Comparison of ENCODE assay signal across 17 cellular contexts in the genomic region with DNA sequence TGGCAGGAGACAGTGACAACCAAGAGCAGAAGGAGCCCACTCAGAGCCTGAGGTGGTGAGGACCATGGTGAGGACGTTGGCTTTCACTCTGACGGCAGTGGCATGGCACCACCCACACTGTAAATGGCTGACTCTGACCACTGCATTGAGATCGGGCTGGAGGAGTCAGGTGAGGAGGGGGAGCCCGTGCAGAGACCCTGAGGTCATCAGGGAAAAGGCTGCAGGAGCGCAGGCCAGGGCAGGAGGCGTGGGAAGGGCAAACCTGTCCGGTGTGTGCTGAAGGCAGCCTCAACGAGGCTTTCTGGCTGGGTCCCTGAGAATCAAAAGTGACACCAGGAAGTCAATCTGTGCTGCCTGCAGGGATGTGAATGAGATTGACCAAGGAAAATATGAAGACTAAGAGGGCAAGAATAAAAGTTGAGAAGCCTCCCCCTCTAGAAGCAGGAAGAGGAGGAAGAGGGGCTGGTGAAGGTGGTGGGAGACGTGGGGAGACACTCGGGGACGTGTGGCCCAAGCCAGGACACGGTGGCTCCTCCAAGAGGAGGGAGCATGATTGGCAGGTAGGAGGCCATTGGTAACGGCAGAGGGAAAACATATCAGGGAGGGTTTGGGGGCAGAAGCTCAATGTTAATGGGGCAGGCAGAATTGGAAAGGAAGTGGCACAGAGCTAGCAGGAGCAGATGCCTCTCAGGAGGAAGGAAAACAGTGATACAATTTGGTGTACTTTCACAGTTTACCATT. TPM values are rescaled to one million over a fixed set of nuclear protein-coding genes. Genes with fewer than 3 reads are reported as not detected.
DNase-seq lines count a peak whose midpoint lies in the region; ATAC-seq and TF ChIP-seq lines count a peak whose summit lies in the region.
"Had no signal": no experiment of that assay in that cellular context is flagged by ENCODE, and none has a peak within 500 bp of the region (broad histone marks: within the 10 kb centered on the region; RNA-seq: fewer than 3 reads in every experiment).

No MANE protein-coding gene starts in this region.

- H3K9me3 Mint-ChIP-seq in Calu3 (ENCODE audit: low read depth, unreplicated experiment) (no peaks in the 10 kb centered on the region), endothelial cell (ENCODE audit: unreplicated experiment) (no peaks in the 10 kb centered on the region), type B pancreatic cell (no peaks in the 10 kb centered on the region)
- H3K9me3 Mint-ChIP-seq: CD8-positive, alpha-beta memory T cell had no signal

- H4K20me1 ChIP-seq in HCT116 (ENCODE audit: insufficient read depth): no peaks in the 10 kb centered on the region
- no peaks in the 10 kb centered on the region for H4K20me1 ChIP-seq in PC-9 (ENCODE audit: insufficient read depth)

- H3K27ac ChIP-seq in HCT116 (ENCODE audit: low read depth, low read length) (no peak overlapping the region), PC-9 (no peak overlapping the region), right atrium auricular region (no peak overlapping the region)

- RAD21 ChIA-PET in HCT116 (lab: Charles Lee; ENCODE audit: low non-redundant PET in 1 of 2, low total read pairs in 2 of 2, uncharacterized antibody in 2 of 2, unreplicated experiment in 2 of 2): no interaction called here

- H3K36me3 Mint-ChIP-seq in Calu3 (ENCODE audit: insufficient read depth, unreplicated experiment) (peaks cover 4% of the 10 kb centered on the region), endothelial cell (ENCODE audit: low read depth, unreplicated experiment) (peaks cover 5% of the 10 kb centered on the region), type B pancreatic cell (no peaks in the 10 kb centered on the region)
- H3K36me3 Mint-ChIP-seq: CD8-positive, alpha-beta memory T cell had no signal

- H2AFZ ChIP-seq in HCT116 (ENCODE audit: low read depth, low read length, poor library complexity, severe bottlenecking) (no peak overlapping the region), PC-9 (no peak overlapping the region)

- peak; percentile 52 for ATAC-seq in HCT116
- no peak for ATAC-seq in HG02642 (IDR thresholded peaks at IDR 0.05; ENCODE audit: poor library complexity, unreplicated experiment)

- no peaks in the 10 kb centered on the region for H3K79me2 ChIP-seq in HCT116 (ENCODE audit: insufficient read depth, low read length)
- H3K79me2 ChIP-seq in PC-9 (ENCODE audit: low read depth): no peaks in the 10 kb centered on the region

- no peaks in the 10 kb centered on the region for H3F3A ChIP-seq in PC-9 (ENCODE audit: insufficient read depth, low read depth)

- H3K4me1 ChIP-seq in HCT116 (ENCODE audit: control insufficient read depth in 1 of 2, insufficient read depth in 2 of 2, low read length in 2 of 2) (no peaks in the 10 kb centered on the region), PC-9 (replicated peaks; ENCODE audit: insufficient read depth) (no peaks in the 10 kb centered on the region), right atrium auricular region (no peaks in the 10 kb centered on the region)
- H3K4me1 ChIP-seq: Caco-2, HAP-1 had no signal

- no peak for TF ChIP-seq CTCF in Calu3 (IDR thresholded peaks at IDR 0.05; ENCODE audit: unreplicated experiment)
- no peak for TF ChIP-seq CTCF in HCT116 (IDR thresholded peaks at IDR 0.05 in 2 of 3, conservative IDR thresholded peaks at IDR 0.05 in 1 of 3; ENCODE audit: borderline replicate concordance in 1 of 3, insufficient read depth in 1 of 3, low read depth in 2 of 3, low read length in 2 of 3)
- TF ChIP-seq CTCF in PC-9 (conservative IDR thresholded peaks at IDR 0.05): no peak
- TF ChIP-seq CTCF in endothelial cell (IDR thresholded peaks at IDR 0.05; ENCODE audit: unreplicated experiment): no peak
- TF ChIP-seq CTCF in right atrium auricular region (IDR thresholded peaks at IDR 0.05): no peak
- TF ChIP-seq CTCF in type B pancreatic cell (conservative IDR thresholded peaks at IDR 0.05): no peak

- CTCF ChIA-PET in Calu3 (lab: Charles Lee): no interaction called here
- CTCF ChIA-PET in HCT116 (lab: Charles Lee): no interaction called here
- CTCF ChIA-PET in PC-9 (lab: Charles Lee): no interaction called here

- H3K36me3 ChIP-seq in HCT116 (ENCODE audit: control insufficient read depth in 1 of 2, insufficient read depth in 2 of 2, low read length in 2 of 2) (no peaks in the 10 kb centered on the region), PC-9 (ENCODE audit: low read depth) (no peaks in the 10 kb centered on the region), right atrium auricular region (no peaks in the 10 kb centered on the region)
- H3K36me3 ChIP-seq: HAP-1 had no signal

- BruUV-seq in Calu3 (replicated peaks; lab: Mats Ljungman, UMichigan) (no TSS peak), HCT116 (replicated peaks; lab: Mats Ljungman, UMichigan) (no TSS peak), PC-9 (replicated peaks; lab: Mats Ljungman, UMichigan) (no TSS peak)

- no peak overlapping the region for H3K9ac ChIP-seq in HCT116 (ENCODE audit: low read length)

- H3K4me3 ChIP-seq in HCT116 (replicated peaks in 1 of 2; ENCODE audit: low read depth in 1 of 2, low read length in 2 of 2) (0 out of 4 replicates have a peak overlapping the region, but pooled peaks of 1 of the 2 experiments have one; percentile 8), PC-9 (no peak overlapping the region), right atrium auricular region (no peak overlapping the region)
- H3K4me3 ChIP-seq: HAP-1 had no signal

- H3K27ac Mint-ChIP-seq in Calu3 (ENCODE audit: unreplicated experiment): no peak overlapping the region
- no peak overlapping the region for H3K27ac Mint-ChIP-seq in endothelial cell (ENCODE audit: unreplicated experiment)
- no peak overlapping the region for H3K27ac Mint-ChIP-seq in type B pancreatic cell

- intact Hi-C loops in Calu3 (cut with micrococcal nuclease; ENCODE audit: unreplicated experiment) (no loop called here), HCT116 (cut with micrococcal nuclease) (no loop called here), PC-9 (cut with micrococcal nuclease; ENCODE audit: unreplicated experiment) (no loop called here)

- H3K4me3 Mint-ChIP-seq in Calu3 (ENCODE audit: low read depth, unreplicated experiment): peak overlapping the region; percentile 27
- H3K4me3 Mint-ChIP-seq in endothelial cell (ENCODE audit: unreplicated experiment): peak overlapping the region; percentile 33
- H3K4me3 Mint-ChIP-seq in type B pancreatic cell: no peak overlapping the region
- H3K4me3 Mint-ChIP-seq: CD8-positive, alpha-beta memory T cell had no signal

- H3K4me1 Mint-ChIP-seq in Calu3 (ENCODE audit: low read depth, unreplicated experiment): peaks cover 9% of the 10 kb centered on the region
- peaks cover 8% of the 10 kb centered on the region for H3K4me1 Mint-ChIP-seq in endothelial cell (ENCODE audit: unreplicated experiment)
- peaks cover 5% of the 10 kb centered on the region for H3K4me1 Mint-ChIP-seq in type B pancreatic cell (ENCODE audit: unreplicated experiment)
- H3K4me1 Mint-ChIP-seq: CD8-positive, alpha-beta memory T cell had no signal

- H3K9me2 ChIP-seq in HCT116 (ENCODE audit: insufficient read depth) (no peaks in the 10 kb centered on the region), PC-9 (ENCODE audit: insufficient read depth) (no peaks in the 10 kb centered on the region)

- H3K4me2 ChIP-seq in HCT116 (ENCODE audit: low read length) (peak overlapping the region; percentile 14; the same call in 1 of the 2 replicates), PC-9 (peak overlapping the region; percentile 49; the same call in 1 of the 2 replicates)

- TF ChIP-seq RAD21 in HCT116 (IDR thresholded peaks at IDR 0.05; ENCODE audit: low read depth): no peak

- H3K9me3 ChIP-seq in HCT116 (ENCODE audit: control insufficient read depth in 1 of 2, insufficient read depth in 1 of 2, low read depth in 1 of 2, low read length in 2 of 2) (no peaks in the 10 kb centered on the region), PC-9 (ENCODE audit: insufficient read depth, low read depth) (no peaks in the 10 kb centered on the region), right atrium auricular region (no peaks in the 10 kb centered on the region)
- H3K9me3 ChIP-seq: Caco-2, HAP-1 had no signal

- no peak for TF ChIP-seq POLR2A in HCT116 (IDR thresholded peaks at IDR 0.05; ENCODE audit: borderline replicate concordance, extremely low read depth, insufficient read depth, insufficient read length)

- POLR2A ChIA-PET in HCT116 (lab: Charles Lee) (no interaction called here), PC-9 (lab: Charles Lee; ENCODE audit: unreplicated experiment) (no interaction called here)

- peaks cover 61% of the 10 kb centered on the region for H3K27me3 ChIP-seq in HCT116 (ENCODE audit: insufficient read depth, low read length)
- H3K27me3 ChIP-seq in PC-9 (ENCODE audit: insufficient read depth, low read depth): peaks cover 99% of the 10 kb centered on the region
- H3K27me3 ChIP-seq in right atrium auricular region: peaks cover 0 to 3% of the 10 kb centered on the region in 2 donors

- H3K27me3 Mint-ChIP-seq in Calu3 (ENCODE audit: unreplicated experiment) (peaks cover 100% of the 10 kb centered on the region), endothelial cell (ENCODE audit: unreplicated experiment) (peaks cover 5% of the 10 kb centered on the region), type B pancreatic cell (peaks cover 92% of the 10 kb centered on the region)

- DNase-seq in Calu3 (no peak), HCT116 (ENCODE audit: low read depth, low spot score) (no peak), PC-9 (no peak), endothelial cell (ENCODE audit: low spot score) (no peak), NCI-H1694 (lab: John Stamatoyannopoulos, UW) (no peak), right atrium auricular region (ENCODE audit: low spot score) (no peak), type B pancreatic cell (ENCODE audit: extremely low spot score, unreplicated experiment) (no peak)
- DNase-seq: Caco-2; CD8-positive, alpha-beta memory T cell; DMS53; GOT3; IMR-90; KG1 had no signal

TF ChIP-seq in HCT116, 20 proteins besides CTCF, POLR2A, EP300 and RAD21 (continues in another document):
- no peak for TF ChIP-seq SIN3A (IDR thresholded peaks at IDR 0.05; ENCODE audit: low read depth)

RNA-seq across cellular contexts. Expression of gene OR6B3, which starts 2.0 kb away (rescaled TPM):
- total RNA-seq in Calu3 (2022): not detected in 2 replicates
- total RNA-seq in HCT116 (2021; ENCODE audit: unreplicated experiment): not detected
- not detected in 2 replicates for polyA plus RNA-seq in HCT116 (2012)
- not detected in 2 replicates for total RNA-seq in PC-9 (2021)
- total RNA-seq in endothelial cell (ENCODE audit: unreplicated experiment): not detected
- total RNA-seq in right atrium auricular region: not detected
- not detected in 2 replicates for total RNA-seq in type B pancreatic cell (ENCODE audit: low replicate concordance)
- total RNA-seq: Caco-2; CD8-positive, alpha-beta memory T cell; IMR-90 had no signal
- polyA plus RNA-seq: AG04450; BJ; CD8-positive, alpha-beta memory T cell; IMR-90 had no signal

RNA-seq across cellular contexts. Expression of gene OR6B2, which starts 25.1 kb away (rescaled TPM):
- total RNA-seq in Calu3 (2022) (not detected in 2 replicates), HCT116 (2021; ENCODE audit: unreplicated experiment) (not detected), PC-9 (2021) (not detected in 2 replicates), endothelial cell (ENCODE audit: unreplicated experiment) (0.23 TPM), right atrium auricular region (not detected), type B pancreatic cell (ENCODE audit: low replicate concordance) (not detected in 2 replicates)
- not detected in 2 replicates for polyA plus RNA-seq in HCT116 (2012)
- total RNA-seq: Caco-2; CD8-positive, alpha-beta memory T cell; IMR-90 had no signal
- polyA plus RNA-seq: AG04450; BJ; CD8-positive, alpha-beta memory T cell; IMR-90 had no signal

RNA-seq across cellular contexts. Expression of gene NDUFA10, which starts 30.2 kb away (rescaled TPM):
- total RNA-seq in Calu3 (2022) (137 and 148 TPM in 2 replicates), HCT116 (2021; ENCODE audit: unreplicated experiment) (155 TPM), PC-9 (2021) (277 and 282 TPM in 2 replicates), endothelial cell (ENCODE audit: unreplicated experiment) (131 TPM), right atrium auricular region (100 to 1,000 TPM; 195 to 306 TPM), type B pancreatic cell (ENCODE audit: low replicate concordance) (121 and 136 TPM in 2 replicates)
- polyA plus RNA-seq in HCT116 (2012): 154 and 175 TPM in 2 replicates
